ENCODE assay signal across 32 cellular contexts in the genomic region with DNA sequence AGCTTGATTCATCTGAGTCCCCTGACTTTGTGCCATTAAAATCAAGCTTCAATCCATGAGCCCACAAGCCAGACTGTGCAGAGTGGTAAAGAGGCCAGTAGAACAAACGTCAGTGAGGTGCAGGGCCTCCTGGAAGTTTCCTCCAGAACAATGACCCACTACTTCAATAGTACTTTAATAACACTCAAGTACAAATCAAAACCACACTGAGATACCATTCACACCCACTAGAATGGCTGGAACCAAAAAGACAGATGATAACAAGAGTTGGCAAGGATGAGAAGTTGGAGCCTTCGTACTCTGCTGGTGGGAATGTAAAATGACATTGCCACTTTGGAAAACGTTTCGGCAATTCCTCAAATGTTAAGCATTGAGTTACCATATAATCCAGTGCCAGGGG.
"Had no signal": no experiment of that assay in that cellular context is flagged by ENCODE, and none has a peak within 500 bp of the region (broad histone marks: within the 10 kb centered on the region; RNA-seq: fewer than 3 reads in every experiment).

No MANE protein-coding gene starts in this region.

- H3K36me3 ChIP-seq: adrenal gland, breast epithelium, Peyer's patch had no signal

- DNase-seq: activated B cell treated with CpG ODN at 0.5 μM for 24 hours; activated CD4-positive, alpha-beta memory T cell treated with anti-CD3 and anti-CD28 coated beads for 36 hours; activated CD4-positive, alpha-beta T cell treated with anti-CD3 and anti-CD28 coated beads for 4 hours; activated CD4-positive, alpha-beta T cell treated with anti-CD3 and anti-CD28 coated beads, Interleukin-2, amount 50 U/mL, for 1 hour; activated CD4-positive, CD25-positive, alpha-beta regulatory T cell treated with anti-CD3 and anti-CD28 coated beads, Interleukin-2, amount 50 U/mL, for 72 hours; activated CD8-positive, alpha-beta memory T cell treated with anti-CD3 and anti-CD28 coated beads, Interleukin-2, amount 50 U/mL, for 4 hours; activated gamma-delta T cell treated with Interleukin-2 at 50 U/mL for 16 hours; activated naive CD4-positive, alpha-beta T cell treated with anti-CD3 and anti-CD28 coated beads for 36 hours; activated T-cell treated with anti-CD3 and anti-CD28 coated beads for 4 hours; activated T-cell treated with anti-CD3 and anti-CD28 coated beads, Interleukin-2, amount 50 U/mL, for 4 hours; adrenal gland; body of pancreas; Karpas-422; KBM-7; NCI-H1048; NCI-H1105 treated with DMSO at 0.1 percent for 48 hours; NCI-H1436 treated with DMSO at 0.1 percent for 48 hours; NCI-H1694 treated with DMSO at 0.1 percent for 48 hours; NCI-H2029; NCI-H345; NCI-H524 treated with DMSO at 0.1 percent for 48 hours; PC-3; Peyer's patch; RPMI8226; SW 1271; T-helper 1 cell; T-helper 2 cell; T-helper 9 cell had no signal

- FAIRE-seq: astrocyte had no signal

- H3K4me3 ChIP-seq: adrenal gland, body of pancreas, breast epithelium, Peyer's patch had no signal

- H3K9me3 ChIP-seq: adrenal gland, body of pancreas, breast epithelium, Peyer's patch had no signal

- H3K27me3 ChIP-seq: adrenal gland, body of pancreas, breast epithelium, Peyer's patch had no signal

- ATAC-seq: activated naive CD4-positive, alpha-beta T cell treated with anti-CD3 and anti-CD28 coated beads, Interleukin-2, amount 50 U/mL, for 72 hours; activated T-cell treated with anti-CD3 and anti-CD28 coated beads, Interleukin-2, amount 50 U/mL, for 4 hours; body of pancreas; PC-3 had no signal

- H3K4me1 ChIP-seq: adrenal gland, body of pancreas, breast epithelium, Peyer's patch had no signal

- H3K27ac ChIP-seq: adrenal gland, body of pancreas, breast epithelium, Peyer's patch, VCaP had no signal
